ENCODE assay signal across 1 cellular context in genomic region chr2:9781252-9781651, GRCh38.
A peak's percentile ranks its signal among the peaks of the same experiment; 100 is the strongest.
TF ChIP-seq lines count a peak whose summit lies in the region.

No MANE protein-coding gene starts in this region.

TF ChIP-seq in HepG2, 621 proteins besides CTCF, POLR2A, EP300 and RAD21:
- no peak for TF ChIP-seq RFXAP (CRISPR knock-in tag; IDR thresholded peaks at IDR 0.05; ENCODE audit: borderline replicate concordance)
- peak; percentile 56; the same call in 1 of the 2 replicates for TF ChIP-seq RARA (CRISPR knock-in tag; IDR thresholded peaks at IDR 0.05)
- peak; percentile 29; the same call in 1 of the 2 replicates for TF ChIP-seq CEBPG (CRISPR knock-in tag; IDR thresholded peaks at IDR 0.05)
- TF ChIP-seq ZNF597 (CRISPR knock-in tag; IDR thresholded peaks at IDR 0.05): no peak
- TF ChIP-seq, protein P1, sequence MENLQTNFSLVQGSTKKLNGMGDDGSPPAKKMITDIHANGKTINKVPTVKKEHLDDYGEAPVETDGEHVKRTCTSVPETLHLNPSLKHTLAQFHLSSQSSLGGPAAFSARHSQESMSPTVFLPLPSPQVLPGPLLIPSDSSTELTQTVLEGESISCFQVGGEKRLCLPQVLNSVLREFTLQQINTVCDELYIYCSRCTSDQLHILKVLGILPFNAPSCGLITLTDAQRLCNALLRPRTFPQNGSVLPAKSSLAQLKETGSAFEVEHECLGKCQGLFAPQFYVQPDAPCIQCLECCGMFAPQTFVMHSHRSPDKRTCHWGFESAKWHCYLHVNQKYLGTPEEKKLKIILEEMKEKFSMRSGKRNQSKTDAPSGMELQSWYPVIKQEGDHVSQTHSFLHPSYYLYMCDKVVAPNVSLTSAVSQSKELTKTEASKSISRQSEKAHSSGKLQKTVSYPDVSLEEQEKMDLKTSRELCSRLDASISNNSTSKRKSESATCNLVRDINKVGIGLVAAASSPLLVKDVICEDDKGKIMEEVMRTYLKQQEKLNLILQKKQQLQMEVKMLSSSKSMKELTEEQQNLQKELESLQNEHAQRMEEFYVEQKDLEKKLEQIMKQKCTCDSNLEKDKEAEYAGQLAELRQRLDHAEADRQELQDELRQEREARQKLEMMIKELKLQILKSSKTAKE (CRISPR knock-in tag; IDR thresholded peaks at IDR 0.05; ENCODE audit: borderline replicate concordance): no peak
- TF ChIP-seq ZNF75D (CRISPR knock-in tag; IDR thresholded peaks at IDR 0.05; ENCODE audit: borderline replicate concordance): no peak
- peak; percentile 65; the same call in 1 of the 2 replicates for TF ChIP-seq CEBPB (IDR thresholded peaks at IDR 0.05; ENCODE audit: borderline replicate concordance, low read depth, low read length)
- TF ChIP-seq HNF4A (CRISPR knock-in tag; IDR thresholded peaks at IDR 0.05): peak; percentile 70
- no peak for TF ChIP-seq ZBTB7A (CRISPR knock-in tag; IDR thresholded peaks at IDR 0.05)
- no peak for TF ChIP-seq ZNF713 (CRISPR knock-in tag; IDR thresholded peaks at IDR 0.05)
- TF ChIP-seq SKI (IDR thresholded peaks at IDR 0.05; ENCODE audit: partially characterized antibody): peak; percentile 65
- TF ChIP-seq, protein P2, sequence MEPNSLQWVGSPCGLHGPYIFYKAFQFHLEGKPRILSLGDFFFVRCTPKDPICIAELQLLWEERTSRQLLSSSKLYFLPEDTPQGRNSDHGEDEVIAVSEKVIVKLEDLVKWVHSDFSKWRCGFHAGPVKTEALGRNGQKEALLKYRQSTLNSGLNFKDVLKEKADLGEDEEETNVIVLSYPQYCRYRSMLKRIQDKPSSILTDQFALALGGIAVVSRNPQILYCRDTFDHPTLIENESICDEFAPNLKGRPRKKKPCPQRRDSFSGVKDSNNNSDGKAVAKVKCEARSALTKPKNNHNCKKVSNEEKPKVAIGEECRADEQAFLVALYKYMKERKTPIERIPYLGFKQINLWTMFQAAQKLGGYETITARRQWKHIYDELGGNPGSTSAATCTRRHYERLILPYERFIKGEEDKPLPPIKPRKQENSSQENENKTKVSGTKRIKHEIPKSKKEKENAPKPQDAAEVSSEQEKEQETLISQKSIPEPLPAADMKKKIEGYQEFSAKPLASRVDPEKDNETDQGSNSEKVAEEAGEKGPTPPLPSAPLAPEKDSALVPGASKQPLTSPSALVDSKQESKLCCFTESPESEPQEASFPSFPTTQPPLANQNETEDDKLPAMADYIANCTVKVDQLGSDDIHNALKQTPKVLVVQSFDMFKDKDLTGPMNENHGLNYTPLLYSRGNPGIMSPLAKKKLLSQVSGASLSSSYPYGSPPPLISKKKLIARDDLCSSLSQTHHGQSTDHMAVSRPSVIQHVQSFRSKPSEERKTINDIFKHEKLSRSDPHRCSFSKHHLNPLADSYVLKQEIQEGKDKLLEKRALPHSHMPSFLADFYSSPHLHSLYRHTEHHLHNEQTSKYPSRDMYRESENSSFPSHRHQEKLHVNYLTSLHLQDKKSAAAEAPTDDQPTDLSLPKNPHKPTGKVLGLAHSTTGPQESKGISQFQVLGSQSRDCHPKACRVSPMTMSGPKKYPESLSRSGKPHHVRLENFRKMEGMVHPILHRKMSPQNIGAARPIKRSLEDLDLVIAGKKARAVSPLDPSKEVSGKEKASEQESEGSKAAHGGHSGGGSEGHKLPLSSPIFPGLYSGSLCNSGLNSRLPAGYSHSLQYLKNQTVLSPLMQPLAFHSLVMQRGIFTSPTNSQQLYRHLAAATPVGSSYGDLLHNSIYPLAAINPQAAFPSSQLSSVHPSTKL (CRISPR knock-in tag; IDR thresholded peaks at IDR 0.05): peak; percentile 14; the same call in 1 of the 2 replicates
- TF ChIP-seq ZNF761 (CRISPR knock-in tag; conservative IDR thresholded peaks at IDR 0.05): 0 out of 2 replicates have a peak, but pooled peaks have one; percentile 66
- no peak for TF ChIP-seq ZNF512B (CRISPR knock-in tag; IDR thresholded peaks at IDR 0.05; ENCODE audit: borderline replicate concordance)
- no peak for TF ChIP-seq ZNF547 (CRISPR knock-in tag; IDR thresholded peaks at IDR 0.05)
- no peak for TF ChIP-seq ZBTB34 (CRISPR knock-in tag; IDR thresholded peaks at IDR 0.05)
- no peak for TF ChIP-seq ZBTB7B (CRISPR knock-in tag; IDR thresholded peaks at IDR 0.05)
- TF ChIP-seq ZNF383 (CRISPR knock-in tag; IDR thresholded peaks at IDR 0.05; ENCODE audit: borderline replicate concordance): no peak
- TF ChIP-seq SRSF9 (IDR thresholded peaks at IDR 0.05; ENCODE audit: borderline replicate concordance, insufficient read depth, low read depth, low read length, poor library complexity, severe bottlenecking): no peak
- TF ChIP-seq MEIS1 (CRISPR knock-in tag; IDR thresholded peaks at IDR 0.05; ENCODE audit: borderline replicate concordance): no peak
- TF ChIP-seq, protein P3, sequence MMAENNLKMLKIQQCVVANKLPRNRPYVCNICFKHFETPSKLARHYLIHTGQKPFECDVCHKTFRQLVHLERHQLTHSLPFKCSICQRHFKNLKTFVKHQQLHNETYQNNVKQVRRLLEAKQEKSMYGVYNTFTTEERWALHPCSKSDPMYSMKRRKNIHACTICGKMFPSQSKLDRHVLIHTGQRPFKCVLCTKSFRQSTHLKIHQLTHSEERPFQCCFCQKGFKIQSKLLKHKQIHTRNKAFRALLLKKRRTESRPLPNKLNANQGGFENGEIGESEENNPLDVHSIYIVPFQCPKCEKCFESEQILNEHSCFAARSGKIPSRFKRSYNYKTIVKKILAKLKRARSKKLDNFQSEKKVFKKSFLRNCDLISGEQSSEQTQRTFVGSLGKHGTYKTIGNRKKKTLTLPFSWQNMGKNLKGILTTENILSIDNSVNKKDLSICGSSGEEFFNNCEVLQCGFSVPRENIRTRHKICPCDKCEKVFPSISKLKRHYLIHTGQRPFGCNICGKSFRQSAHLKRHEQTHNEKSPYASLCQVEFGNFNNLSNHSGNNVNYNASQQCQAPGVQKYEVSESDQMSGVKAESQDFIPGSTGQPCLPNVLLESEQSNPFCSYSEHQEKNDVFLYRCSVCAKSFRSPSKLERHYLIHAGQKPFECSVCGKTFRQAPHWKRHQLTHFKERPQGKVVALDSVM (CRISPR knock-in tag; IDR thresholded peaks at IDR 0.05): no peak
- TF ChIP-seq, protein P4, sequence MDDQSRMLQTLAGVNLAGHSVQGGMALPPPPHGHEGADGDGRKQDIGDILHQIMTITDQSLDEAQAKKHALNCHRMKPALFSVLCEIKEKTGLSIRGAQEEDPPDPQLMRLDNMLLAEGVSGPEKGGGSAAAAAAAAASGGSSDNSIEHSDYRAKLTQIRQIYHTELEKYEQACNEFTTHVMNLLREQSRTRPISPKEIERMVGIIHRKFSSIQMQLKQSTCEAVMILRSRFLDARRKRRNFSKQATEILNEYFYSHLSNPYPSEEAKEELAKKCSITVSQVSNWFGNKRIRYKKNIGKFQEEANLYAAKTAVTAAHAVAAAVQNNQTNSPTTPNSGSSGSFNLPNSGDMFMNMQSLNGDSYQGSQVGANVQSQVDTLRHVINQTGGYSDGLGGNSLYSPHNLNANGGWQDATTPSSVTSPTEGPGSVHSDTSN (CRISPR knock-in tag; IDR thresholded peaks at IDR 0.05; ENCODE audit: borderline replicate concordance): no peak
- no peak for TF ChIP-seq U2AF1 (optimal IDR thresholded peaks at IDR 0.05; ENCODE audit: low read depth, low read length)
- no peak for TF ChIP-seq ZNF816 (CRISPR knock-in tag; IDR thresholded peaks at IDR 0.05; ENCODE audit: borderline replicate concordance)
- TF ChIP-seq KDM5A (IDR thresholded peaks at IDR 0.05; ENCODE audit: borderline replicate concordance, low read length): no peak
TF ChIP-seq in HepG2: peak in this region for 7.
